Comparison of ENCODE assay signal across 8 cellular contexts in genomic region chr6:2196079-2196679, GRCh38. TPM values are rescaled to one million over a fixed set of nuclear protein-coding genes. Genes with fewer than 3 reads are reported as not detected.
A peak's percentile ranks its signal among the peaks of the same experiment; 100 is the strongest.
DNase-seq lines count a peak whose midpoint lies in the region; ATAC-seq and TF ChIP-seq lines count a peak whose summit lies in the region.

No MANE protein-coding gene starts in this region.

- TF ChIP-seq CTCF in A673 (conservative IDR thresholded peaks at IDR 0.05; ENCODE audit: low read depth, low read length): peak; percentile 84
- peak; percentile 74 for TF ChIP-seq CTCF in LNCAP (IDR thresholded peaks at IDR 0.05)
- TF ChIP-seq CTCF in RWPE1 (conservative IDR thresholded peaks at IDR 0.05; ENCODE audit: low read depth): peak; percentile 81
- peak; percentile 79 for TF ChIP-seq CTCF in lower lobe of right lung (IDR thresholded peaks at IDR 0.05)

- CTCF ChIA-PET in A673 (lab: Charles Lee): no interaction called here
- CTCF ChIA-PET in RWPE1 (lab: Yijun Ruan, JAX): interaction anchor here (1.1 kb wide), 1 partner anchor 8 kb away, joined by 3 read pairs; no protein-coding TSS in a partner anchor

- intact Hi-C loops in A673 (cut with micrococcal nuclease; ENCODE audit: unreplicated experiment) (loop anchor here (1.0 to 2.0 kb wide), 2 partner anchors 591 to 600 kb away; no protein-coding TSS in a partner anchor), lower lobe of right lung (cut with DNase I) (loop anchor here (10.0 kb wide), 1 partner anchor 591 kb away; the partner anchor contains the start of gene FOXC1)

- H3K27me3 ChIP-seq in A673 (replicated peaks; ENCODE audit: insufficient read depth, low read depth, low read length, poor library complexity): no peaks in the 10 kb centered on the region
- no peaks in the 10 kb centered on the region for H3K27me3 ChIP-seq in lower lobe of right lung (ENCODE audit: low read depth)

- peak; percentile 87 for ATAC-seq in lower lobe of right lung

- no TSS peak for BruUV-seq in A673 (replicated peaks; lab: Mats Ljungman, UMichigan)

- H3K4me1 ChIP-seq in A673 (ENCODE audit: insufficient read depth, low read length, poor library complexity, severe bottlenecking) (no peaks in the 10 kb centered on the region), lower lobe of right lung (peaks cover 11% of the 10 kb centered on the region)

- H3K27ac ChIP-seq in A673 (ENCODE audit: low read depth, low read length, poor library complexity, severe bottlenecking): no peak overlapping the region
- no peak overlapping the region for H3K27ac ChIP-seq in RWPE1
- no peak overlapping the region for H3K27ac ChIP-seq in lower lobe of right lung

- POLR2A ChIA-PET in A673 (lab: Charles Lee; ENCODE audit: low non-redundant PET) (no interaction called here), RWPE1 (lab: Yijun Ruan, JAX; ENCODE audit: low non-redundant PET) (no interaction called here)

- DNase-seq in A673 (ENCODE audit: low spot score): peak; percentile 70
- peak; percentile 26 for DNase-seq in GF-D8 (lab: John Stamatoyannopoulos, UW)
- DNase-seq in RWPE1 (ENCODE audit: low spot score): peak; percentile 49
- peak; percentile 65 for DNase-seq in dedifferentiated amniotic fluid mesenchymal stem cell (ENCODE audit: extremely low spot score)
- no peak for DNase-seq in lower lobe of right lung
- no peak for DNase-seq in GOT3 (lab: John Stamatoyannopoulos, UW)
- DNase-seq in cerebellar nuclear complex (lab: John Stamatoyannopoulos, UW): no peak

- H3K9me3 ChIP-seq in A673 (ENCODE audit: low read depth, low read length, poor library complexity, severe bottlenecking): no peaks in the 10 kb centered on the region
- H3K9me3 ChIP-seq in lower lobe of right lung: no peaks in the 10 kb centered on the region

- no peak overlapping the region for H3K4me3 ChIP-seq in A673 (ENCODE audit: low read depth, low read length, poor library complexity, severe bottlenecking)
- H3K4me3 ChIP-seq in lower lobe of right lung: no peak overlapping the region

- H3K36me3 ChIP-seq in A673 (ENCODE audit: insufficient read depth, low read length, poor library complexity, severe bottlenecking) (no peaks in the 10 kb centered on the region), lower lobe of right lung (no peaks in the 10 kb centered on the region)

RNA-seq across cellular contexts. Expression of gene GMDS, which starts 49.2 kb away (rescaled TPM):
- total RNA-seq in A673 (2021) (13.8 and 15.2 TPM in 2 replicates), lower lobe of right lung (12.7 TPM)

Comparison
In these comparisons a context has a peak if more than half of its experiments do, and no peak if none do; other contexts are left out.
1. DNase-seq: peak in A673 (single experiment), GF-D8 (single experiment), RWPE1 (single experiment) and dedifferentiated amniotic fluid mesenchymal stem cell (single experiment); none in lower lobe of right lung (single experiment), GOT3 (single experiment) and cerebellar nuclear complex (0 of 2).
2. Peak in every context shown above with its lines, with median percentiles within 50 percentile points of each other: CTCF ChIP-seq.